Comparison of ENCODE assay signal across 8 cellular contexts in the genomic region with DNA sequence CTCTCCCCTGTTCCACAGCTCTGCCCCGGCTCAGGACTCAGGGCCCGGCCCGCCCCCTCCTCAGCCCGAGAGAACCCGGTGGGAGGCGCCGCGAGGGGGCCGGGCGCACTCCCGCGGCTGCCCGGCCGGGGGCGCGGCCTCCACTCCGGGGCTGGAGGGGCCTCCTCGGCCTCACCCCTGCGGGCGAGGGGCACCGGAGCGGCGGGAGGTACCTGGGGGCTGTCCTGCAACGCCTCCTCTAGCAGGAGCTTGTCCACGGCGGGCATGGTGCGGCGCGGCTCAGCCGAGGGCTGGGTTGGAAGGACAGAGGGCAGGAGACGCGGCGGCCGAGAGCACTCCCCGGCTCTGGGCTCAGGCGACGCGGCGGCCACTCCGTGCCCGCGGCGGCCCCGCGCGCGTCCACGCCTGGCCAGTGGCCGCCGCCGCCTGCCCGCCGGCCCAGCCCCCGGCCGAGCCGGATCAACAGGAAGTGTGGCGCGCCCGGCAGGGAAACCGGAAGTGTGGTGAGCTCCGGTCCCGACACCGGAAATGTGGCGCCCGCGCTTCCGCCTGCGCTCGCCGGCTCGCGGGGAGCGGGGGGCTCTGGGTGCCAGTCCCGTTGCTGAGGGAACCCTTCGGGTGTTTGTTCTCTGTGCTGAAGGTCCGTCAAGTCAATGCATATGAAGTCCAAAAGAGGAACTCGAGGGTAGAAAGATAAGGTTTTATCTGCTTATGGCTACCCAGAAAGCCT. TPM values are rescaled to one million over a fixed set of nuclear protein-coding genes. Genes with fewer than 3 reads are reported as not detected.
DNase-seq lines count a peak whose midpoint lies in the region; ATAC-seq and TF ChIP-seq lines count a peak whose summit lies in the region.

Gene APPL2 (minus strand): TSS at position 428 of the 730 bp plus-strand sequence. CDS start 162 bp downstream, at position 266.

- peak within 1 kb of the TSS; percentile 80 for H3K4me3 ChIP-seq in OCI-LY7 (ENCODE audit: low read depth, low read length, poor library complexity, severe bottlenecking)
- peak within 1 kb of the TSS; percentile 86 for H3K4me3 ChIP-seq in epithelial cell of esophagus (ENCODE audit: low read length)
- H3K4me3 ChIP-seq in mononuclear cell (ENCODE audit: low read length): peak within 1 kb of the TSS; percentile 70

- peaks cover 13% of the 10 kb centered on the region; the same call in 1 of the 2 replicates for H3K79me2 ChIP-seq in OCI-LY7 (ENCODE audit: insufficient read depth, low read depth, low read length)

- TF ChIP-seq CTCF in OCI-LY7 (conservative IDR thresholded peaks at IDR 0.05; ENCODE audit: low read length) (peak; percentile 67), epithelial cell of esophagus (IDR thresholded peaks at IDR 0.05; ENCODE audit: insufficient read depth, low read depth, low read length, missing control alignments) (no peak)

- H3K27me3 Mint-ChIP-seq in IgD-negative memory B cell: no peaks in the 10 kb centered on the region

- H3K36me3 ChIP-seq in OCI-LY7 (ENCODE audit: insufficient read depth, low read length): peaks cover 5% of the 10 kb centered on the region

- H3K4me1 Mint-ChIP-seq in IgD-negative memory B cell: peaks cover 30 to 37% (median 31%) of the 10 kb centered on the region in 3 donors

- ATAC-seq in GM21515 (IDR thresholded peaks at IDR 0.05; ENCODE audit: unreplicated experiment): peak; percentile 88

- H3K9me3 ChIP-seq in OCI-LY7 (ENCODE audit: low read length): no peaks in the 10 kb centered on the region
- no peaks in the 10 kb centered on the region for H3K9me3 ChIP-seq in mononuclear cell (ENCODE audit: low read depth, low read length)

- no peaks in the 10 kb centered on the region for H3K27me3 ChIP-seq in mononuclear cell (ENCODE audit: insufficient read depth, low read length)

- no peaks in the 10 kb centered on the region for H4K20me1 ChIP-seq in OCI-LY7 (ENCODE audit: insufficient read depth, low read length)

- H3K27ac Mint-ChIP-seq in IgD-negative memory B cell: peak within 1 kb of the TSS; percentile 96 to 97 (median 97)

- H3K4me1 ChIP-seq in OCI-LY7 (ENCODE audit: insufficient read depth, low read length, poor library complexity, severe bottlenecking) (peaks cover 39% of the 10 kb centered on the region), mononuclear cell (ENCODE audit: insufficient read depth, low read length) (peaks cover 39% of the 10 kb centered on the region)

- POLR2A ChIA-PET in OCI-LY7 (lab: Charles Lee): interaction anchor here (0.9 to 1.9 kb wide), 9 partner anchors 16 to 188 kb away, joined by 3 to 12 read pairs (median 4); partner anchors contain the start of gene C12orf75

- DNase-seq in D341Med (ENCODE audit: low spot score): peak; percentile 98
- peak; percentile 93 for DNase-seq in OCI-LY7 (ENCODE audit: low spot score)
- DNase-seq in activated T-cell treated with anti-CD3 and anti-CD28 coated beads for 4 hours: peak; percentile 69
- DNase-seq in epithelial cell of esophagus (ENCODE audit: low read depth): peak; percentile 84
- peak; percentile 60 to 64 for DNase-seq in stimulated activated CD8-positive, alpha-beta memory T cell treated with anti-CD3 and anti-CD28 coated beads, Interleukin-4, amount 100 ng/mL, for 1 hour (ENCODE audit: low read depth in 2 of 2, low spot score in 1 of 2)

- CTCF ChIA-PET in OCI-LY7 (lab: Charles Lee; ENCODE audit: unreplicated experiment): interaction anchor here (1.0 kb wide), 1 partner anchor 144 kb away, joined by 3 read pairs; no protein-coding TSS in a partner anchor

- H3K4me2 ChIP-seq in OCI-LY7 (ENCODE audit: low read length): peak within 1 kb of the TSS; percentile 89

- intact Hi-C loops in OCI-LY7 (cut with micrococcal nuclease; ENCODE audit: unreplicated experiment): loop anchor here (5.0 kb wide), 1 partner anchor 96 kb away; the partner anchor contains the start of gene C12orf75

- H3K36me3 Mint-ChIP-seq in IgD-negative memory B cell: no peaks in the 10 kb centered on the region

- peak within 1 kb of the TSS; percentile 91 to 97 (median 94) for H3K4me3 Mint-ChIP-seq in IgD-negative memory B cell

- H3K27ac ChIP-seq in OCI-LY7 (ENCODE audit: low read depth, low read length, poor library complexity, severe bottlenecking): peak within 1 kb of the TSS; percentile 42

- no peaks in the 10 kb centered on the region for H3K9me3 Mint-ChIP-seq in IgD-negative memory B cell

- H3K9me2 ChIP-seq in OCI-LY7 (ENCODE audit: insufficient read depth, low read length): no peaks in the 10 kb centered on the region

- H2AFZ ChIP-seq in OCI-LY7 (ENCODE audit: low read length): peak within 1 kb of the TSS; percentile 96

- BruUV-seq in OCI-LY7 (replicated peaks; lab: Mats Ljungman, UMichigan): no TSS peak

RNA-seq across cellular contexts. Expression of gene APPL2, which starts in this region (rescaled TPM):
- polyA plus RNA-seq in IgD-negative memory B cell: 10.0 TPM
- 18.8 and 20.9 TPM in 2 replicates for total RNA-seq in OCI-LY7 (2014; rRNA removed; shearing (Covaris generic))
- total RNA-seq in OCI-LY7 (2022) (29.1 and 37.5 TPM in 2 replicates), mononuclear cell (46.3 TPM)

Comparison
In these comparisons a context has a peak if more than half of its experiments do, and no peak if none do; other contexts are left out.
1. Peak in every context shown above with its lines: DNase-seq, ATAC-seq, H3K4me3 ChIP-seq and H3K27ac ChIP-seq.